8 cellular contexts compared by ENCODE assay signal in the genomic region with DNA sequence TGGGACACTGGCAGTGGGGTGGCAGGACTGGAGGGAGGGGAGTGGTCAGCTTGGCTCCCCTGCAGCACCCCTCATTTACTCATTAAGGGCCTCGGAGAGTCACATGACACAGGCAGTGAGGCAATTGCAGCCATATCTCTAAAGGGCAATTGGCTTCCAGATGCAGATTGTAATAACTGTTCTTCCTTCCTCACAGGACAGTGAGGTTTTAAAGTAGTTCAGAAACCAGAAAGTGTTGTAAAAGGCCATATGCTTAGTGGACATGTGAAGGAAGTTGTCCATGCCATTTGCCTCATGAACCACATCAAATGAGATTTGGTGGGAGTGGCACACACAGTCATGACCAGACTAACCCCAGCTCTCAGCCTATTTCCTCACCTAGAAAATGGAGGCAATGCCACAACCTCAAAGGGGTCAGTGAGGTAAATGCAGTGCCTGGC. TPM values are rescaled to one million over a fixed set of nuclear protein-coding genes. Genes with fewer than 3 reads are reported as not detected.
DNase-seq lines count a peak whose midpoint lies in the region; ATAC-seq and TF ChIP-seq lines count a peak whose summit lies in the region.

No MANE protein-coding gene starts in this region.

- H3K9me2 ChIP-seq in GM23338 (ENCODE audit: insufficient read depth): no peaks in the 10 kb centered on the region
- no peaks in the 10 kb centered on the region for H3K9me2 ChIP-seq in OCI-LY7 (ENCODE audit: insufficient read depth, low read length)

- H3K4me1 ChIP-seq in GM23338 (ENCODE audit: insufficient read depth): no peaks in the 10 kb centered on the region; the same call in 1 of the 2 replicates
- peaks cover 42% of the 10 kb centered on the region for H3K4me1 ChIP-seq in OCI-LY7 (ENCODE audit: insufficient read depth, low read length, poor library complexity, severe bottlenecking)

- H3K4me3 Mint-ChIP-seq in GM23338: peak overlapping the region; percentile 61
- H3K4me3 Mint-ChIP-seq in activated CD4-positive, alpha-beta T cell treated with anti-CD3 and anti-CD28 coated beads for 36 hours: no peak overlapping the region

- no peak for TF ChIP-seq POLR2A in erythroblast (IDR thresholded peaks at IDR 0.05; ENCODE audit: low read length)

- H3K4me1 Mint-ChIP-seq in GM23338: peaks cover 12% of the 10 kb centered on the region
- H3K4me1 Mint-ChIP-seq in activated CD4-positive, alpha-beta T cell treated with anti-CD3 and anti-CD28 coated beads for 36 hours: peaks cover 18% of the 10 kb centered on the region

- H2AFZ ChIP-seq in GM23338 (peak overlapping the region; percentile 67), OCI-LY7 (ENCODE audit: low read length) (peak overlapping the region; percentile 56)

- POLR2A ChIA-PET in OCI-LY7 (lab: Charles Lee): interaction anchor here (2.0 kb wide), 1 partner anchor 10 kb away, joined by 9 read pairs; no protein-coding TSS in a partner anchor
- POLR2A ChIA-PET in activated CD4-positive, alpha-beta T cell treated with anti-CD3 and anti-CD28 coated beads for 36 hours (lab: Charles Lee): no interaction called here

- no peaks in the 10 kb centered on the region for H3K27me3 ChIP-seq in GM23338 (ENCODE audit: insufficient read depth)

- peak overlapping the region; percentile 34 for H3K4me2 ChIP-seq in GM23338
- H3K4me2 ChIP-seq in OCI-LY7 (ENCODE audit: low read length): peak overlapping the region; percentile 39

- peaks cover 6% of the 10 kb centered on the region for H3K27me3 Mint-ChIP-seq in GM23338 (ENCODE audit: insufficient read depth, low read depth, poor library complexity)
- no peaks in the 10 kb centered on the region for H3K27me3 Mint-ChIP-seq in activated CD4-positive, alpha-beta T cell treated with anti-CD3 and anti-CD28 coated beads for 36 hours

- H3K27ac ChIP-seq in GM23338 (ENCODE audit: low read depth) (peak overlapping the region; percentile 7; the same call in 1 of the 2 replicates), OCI-LY7 (ENCODE audit: low read depth, low read length, poor library complexity, severe bottlenecking) (peak overlapping the region; percentile 35)

- H3K79me2 ChIP-seq in GM23338 (replicated peaks; ENCODE audit: insufficient read depth) (no peaks in the 10 kb centered on the region), OCI-LY7 (ENCODE audit: insufficient read depth, low read depth, low read length) (no peaks in the 10 kb centered on the region; the same call in 1 of the 2 replicates)

- no peak for TF ChIP-seq CTCF in GM23338 (conservative IDR thresholded peaks at IDR 0.05; ENCODE audit: low read depth in 2 of 2)
- TF ChIP-seq CTCF in OCI-LY7 (conservative IDR thresholded peaks at IDR 0.05; ENCODE audit: low read length): no peak

- no peaks in the 10 kb centered on the region for H4K20me1 ChIP-seq in GM23338 (replicated peaks; ENCODE audit: insufficient read depth)
- no peaks in the 10 kb centered on the region for H4K20me1 ChIP-seq in OCI-LY7 (ENCODE audit: insufficient read depth, low read length)

- BruUV-seq in OCI-LY7 (replicated peaks; lab: Mats Ljungman, UMichigan): no TSS peak

- CTCF ChIA-PET in OCI-LY7 (lab: Charles Lee; ENCODE audit: unreplicated experiment): no interaction called here
- CTCF ChIA-PET in activated CD4-positive, alpha-beta T cell treated with anti-CD3 and anti-CD28 coated beads for 36 hours (lab: Charles Lee): interaction anchor here (1.0 kb wide), 1 partner anchor 31 kb away, joined by 3 read pairs; no protein-coding TSS in a partner anchor

- H3K36me3 Mint-ChIP-seq in GM23338 (ENCODE audit: low read depth): peaks cover 10% of the 10 kb centered on the region; the same call in 2 of the 3 replicates
- H3K36me3 Mint-ChIP-seq in activated CD4-positive, alpha-beta T cell treated with anti-CD3 and anti-CD28 coated beads for 36 hours (ENCODE audit: low read depth): peaks cover 12% of the 10 kb centered on the region

- H3K36me3 ChIP-seq in GM23338 (ENCODE audit: insufficient read depth) (no peaks in the 10 kb centered on the region; the same call in 1 of the 2 replicates), OCI-LY7 (ENCODE audit: insufficient read depth, low read length) (0 out of 2 replicates have a peak, but pooled peaks cover 5% of the 10 kb centered on the region)

- ATAC-seq in GM23338: peak; percentile 88
- no peak for ATAC-seq in activated CD4-positive, CD25-positive, alpha-beta regulatory T cell treated with anti-CD3 and anti-CD28 coated beads, Interleukin-2, amount 50 U/mL, for 24 hours
- ATAC-seq in activated CD4-positive, alpha-beta T cell treated with anti-CD3 and anti-CD28 coated beads for 36 hours: no peak

- H3K9me3 ChIP-seq in OCI-LY7 (ENCODE audit: low read length): no peaks in the 10 kb centered on the region

- DNase-seq in GM23338 (ENCODE audit: low spot score) (peak; percentile 73), OCI-LY7 (ENCODE audit: low spot score) (peak; percentile 51), erythroblast (lab: John Stamatoyannopoulos, UW) (peak; percentile 48 to 51), occipital lobe (lab: John Stamatoyannopoulos, UW) (peak; percentile 23)
- no peak for DNase-seq in stimulated activated CD4-positive, alpha-beta T cell treated with anti-CD3 and anti-CD28 coated beads, Interleukin-4, amount 100 ng/mL, for 24 hours
- DNase-seq in activated CD4-positive, alpha-beta T cell treated with anti-CD3 and anti-CD28 coated beads for 36 hours: no peak
- no peak for DNase-seq in effector CD4-positive, alpha-beta T cell

- H3K27ac Mint-ChIP-seq in GM23338: peak overlapping the region; percentile 93
- H3K27ac Mint-ChIP-seq in activated CD4-positive, alpha-beta T cell treated with anti-CD3 and anti-CD28 coated beads for 36 hours: no peak overlapping the region

- intact Hi-C loops in OCI-LY7 (cut with micrococcal nuclease; ENCODE audit: unreplicated experiment): no loop called here
- intact Hi-C loops in activated CD4-positive, alpha-beta T cell treated with anti-CD3 and anti-CD28 coated beads for 36 hours (cut with DNase I, micrococcal nuclease): loop anchor here in 1 of 2 experiments (1.0 kb wide), 1 partner anchor 22 kb away; a partner anchor contains a TSS

- H3K9me3 Mint-ChIP-seq in GM23338: no peaks in the 10 kb centered on the region; the same call in 2 of the 3 replicates
- no peaks in the 10 kb centered on the region for H3K9me3 Mint-ChIP-seq in activated CD4-positive, alpha-beta T cell treated with anti-CD3 and anti-CD28 coated beads for 36 hours (ENCODE audit: low read depth)

- H3K4me3 ChIP-seq in GM23338 (peak overlapping the region; percentile 10; the same call in 1 of the 2 replicates), OCI-LY7 (ENCODE audit: low read depth, low read length, poor library complexity, severe bottlenecking) (no peak overlapping the region)

- H3F3A ChIP-seq in GM23338 (replicated peaks; ENCODE audit: low read depth): no peaks in the 10 kb centered on the region; the same call in 1 of the 2 replicates

TF ChIP-seq in GM23338, 12 proteins besides CTCF, POLR2A, EP300 and RAD21 (continues in another document):
- no peak for TF ChIP-seq ZNF114 (CRISPR knock-in tag; IDR thresholded peaks at IDR 0.05)

RNA-seq across cellular contexts. Expression of gene MTX1, which starts 11.1 kb away (rescaled TPM):
- total RNA-seq in GM23338 (2014; rRNA removed; shearing (Covaris generic)): 66.7 and 77.7 TPM in 2 replicates
- 106 and 109 TPM in 2 replicates for polyA plus RNA-seq in GM23338 (2016; fragmentation: Nextera tagmentation; extraction: Ambion mirVana)
- total RNA-seq in OCI-LY7 (2014; rRNA removed; shearing (Covaris generic)): 67.6 and 70.2 TPM in 2 replicates
- 43.9 and 45.7 TPM in 2 replicates for total RNA-seq in OCI-LY7 (2022)
- total RNA-seq in occipital lobe: 15.3 TPM
- 10 to 100 TPM; 52.8 to 52.9 TPM for total RNA-seq in activated CD4-positive, alpha-beta T cell treated with anti-CD3 and anti-CD28 coated beads for 36 hours

RNA-seq across cellular contexts. Expression of gene THBS3, which starts 11.9 kb away (rescaled TPM):
- total RNA-seq in GM23338 (2014; rRNA removed; shearing (Covaris generic)): 1.2 and 6.3 TPM in 2 replicates
- 4.3 and 5.0 TPM in 2 replicates for polyA plus RNA-seq in GM23338 (2016; fragmentation: Nextera tagmentation; extraction: Ambion mirVana)
- total RNA-seq in OCI-LY7 (2014; rRNA removed; shearing (Covaris generic)): 6.9 and 11.1 TPM in 2 replicates
- total RNA-seq in OCI-LY7 (2022) (28.7 and 37.1 TPM in 2 replicates), occipital lobe (8.3 TPM)
- 10 to 100 TPM; 12.8 to 13.7 TPM for total RNA-seq in activated CD4-positive, alpha-beta T cell treated with anti-CD3 and anti-CD28 coated beads for 36 hours

RNA-seq across cellular contexts. Expression of gene ENTREP3, which starts 35.7 kb away (rescaled TPM):
- 34.7 and 46.3 TPM in 2 replicates for total RNA-seq in GM23338 (2014; rRNA removed; shearing (Covaris generic))
- polyA plus RNA-seq in GM23338 (2016; fragmentation: Nextera tagmentation; extraction: Ambion mirVana): 18.6 and 19.5 TPM in 2 replicates
- 6.6 and 9.1 TPM in 2 replicates for total RNA-seq in OCI-LY7 (2014; rRNA removed; shearing (Covaris generic))
- 53.1 and 59.3 TPM in 2 replicates for total RNA-seq in OCI-LY7 (2022)
- total RNA-seq in occipital lobe: 3.7 TPM
- total RNA-seq in activated CD4-positive, alpha-beta T cell treated with anti-CD3 and anti-CD28 coated beads for 36 hours: 10 to 100 TPM; 29.7 to 34.8 TPM

RNA-seq across cellular contexts. Expression of gene SCAMP3, which starts 42.5 kb away (rescaled TPM):
- 47.2 and 52.5 TPM in 2 replicates for total RNA-seq in GM23338 (2014; rRNA removed; shearing (Covaris generic))
- 38.3 and 50.5 TPM in 2 replicates for polyA plus RNA-seq in GM23338 (2016; fragmentation: Nextera tagmentation; extraction: Ambion mirVana)
- total RNA-seq in OCI-LY7 (2014; rRNA removed; shearing (Covaris generic)): 45.4 and 58.3 TPM in 2 replicates
- total RNA-seq in OCI-LY7 (2022) (66.0 and 74.7 TPM in 2 replicates), occipital lobe (19.5 TPM)
- total RNA-seq in activated CD4-positive, alpha-beta T cell treated with anti-CD3 and anti-CD28 coated beads for 36 hours: 10 to 100 TPM; 82.0 to 95.5 TPM

RNA-seq across cellular contexts. Expression of gene TRIM46, which starts 46.0 kb away (rescaled TPM):
- 15.4 and 18.8 TPM in 2 replicates for total RNA-seq in GM23338 (2014; rRNA removed; shearing (Covaris generic))
- polyA plus RNA-seq in GM23338 (2016; fragmentation: Nextera tagmentation; extraction: Ambion mirVana): 7.4 and 8.1 TPM in 2 replicates
- total RNA-seq in OCI-LY7 (2014; rRNA removed; shearing (Covaris generic)): 1.3 and 3.1 TPM in 2 replicates
- total RNA-seq in OCI-LY7 (2022) (3.9 and 4.5 TPM in 2 replicates), occipital lobe (21.1 TPM)
- total RNA-seq in activated CD4-positive, alpha-beta T cell treated with anti-CD3 and anti-CD28 coated beads for 36 hours: 1 to 10 TPM; 6.3 to 6.9 TPM

Comparison
In these comparisons a context has a peak if more than half of its experiments do, and no peak if none do; other contexts are left out.
1. DNase-seq: peak in GM23338 (single experiment), OCI-LY7 (single experiment), erythroblast (2 of 2) and occipital lobe (single experiment); none in stimulated activated CD4-positive, alpha-beta T cell treated with anti-CD3 and anti-CD28 coated beads, Interleukin-4, amount 100 ng/mL, for 24 hours (single experiment), activated CD4-positive, alpha-beta T cell treated with anti-CD3 and anti-CD28 coated beads for 36 hours (single experiment) and effector CD4-positive, alpha-beta T cell (single experiment).